Comparison of ENCODE assay signal across 14 cellular contexts in genomic region chr22:25070870-25071465, GRCh38.
A peak's percentile ranks its signal among the peaks of the same experiment; 100 is the strongest.
DNase-seq lines count a peak whose midpoint lies in the region; ATAC-seq and TF ChIP-seq lines count a peak whose summit lies in the region.
"Had no signal": no experiment of that assay in that cellular context is flagged by ENCODE, and none has a peak within 500 bp of the region (broad histone marks: within the 10 kb centered on the region; RNA-seq: fewer than 3 reads in every experiment).

No MANE protein-coding gene starts in this region.

- H3K27ac Mint-ChIP-seq in activated CD4-positive, alpha-beta T cell treated with anti-CD3 and anti-CD28 coated beads, Interleukin-2, amount 10 ng/mL, durations not matched to agents 24 days and 14 days, result peak overlapping the region; percentile 97
- H3K27ac Mint-ChIP-seq in activated T-helper 2 cell treated with anti-CD3 and anti-CD28 coated beads, Interferon-gamma antibody, Interleukin-2, Interleukin-4, amounts not matched to agents 10 μg/mL and 5 μg/mL and 100 μg/mL, durations not matched to agents 14 hours and 24 hours and 36 hours, result peak overlapping the region; percentile 95

- intact Hi-C loops in activated CD4-positive, alpha-beta T cell treated with anti-CD3 and anti-CD28 coated beads, Interleukin-2, amount 10 ng/mL, durations not matched to agents 24 days and 14 days (cut with micrococcal nuclease), result loop anchor here (1.0 to 10.0 kb wide), 4 partner anchors 9 to 674 kb away; partner anchors contain the start of gene MYO18B
- intact Hi-C loops in activated T-helper 2 cell treated with anti-CD3 and anti-CD28 coated beads, Interferon-gamma antibody, Interleukin-2, Interleukin-4, amounts not matched to agents 10 μg/mL and 5 μg/mL and 100 μg/mL, durations not matched to agents 14 hours and 24 hours and 36 hours (cut with micrococcal nuclease), result loop anchor here (1.0 to 10.0 kb wide), 6 partner anchors 11 to 1604 kb away; no protein-coding TSS in a partner anchor
- intact Hi-C loops in left lung (cut with DNase I) (no loop called here), thyroid gland (cut with DNase I) (no loop called here), head of caudate nucleus (cut with DNase I) (no loop called here)

- H3K9me3 ChIP-seq in left lung, result no peaks in the 10 kb centered on the region
- no peaks in the 10 kb centered on the region for H3K9me3 ChIP-seq in thyroid gland
- no peaks in the 10 kb centered on the region for H3K9me3 ChIP-seq in SJCRH30 (replicated peaks)
- H3K9me3 ChIP-seq: A549 had no signal

- H3K27ac ChIP-seq in left lung (peak overlapping the region in 1 of 2 donors; percentile 53), thyroid gland (peak overlapping the region in 2 of 3 donors; percentile 73 to 91), SJCRH30 (no peak overlapping the region)
- H3K27ac ChIP-seq: A549, epithelial cell of prostate had no signal

- ATAC-seq in left lung (peak; percentile 58), GM18502 (IDR thresholded peaks at IDR 0.05; ENCODE audit: poor library complexity, unreplicated experiment) (no peak)
- ATAC-seq: A549 had no signal

- peaks cover 83% of the 10 kb centered on the region for H3K4me1 Mint-ChIP-seq in activated CD4-positive, alpha-beta T cell treated with anti-CD3 and anti-CD28 coated beads, Interleukin-2, amount 10 ng/mL, durations not matched to agents 24 days and 14 days
- peaks cover 73% of the 10 kb centered on the region for H3K4me1 Mint-ChIP-seq in activated T-helper 2 cell treated with anti-CD3 and anti-CD28 coated beads, Interferon-gamma antibody, Interleukin-2, Interleukin-4, amounts not matched to agents 10 μg/mL and 5 μg/mL and 100 μg/mL, durations not matched to agents 14 hours and 24 hours and 36 hours (ENCODE audit: low read depth)

- H3K36me3 ChIP-seq in left lung, result no peaks in the 10 kb centered on the region
- no peaks in the 10 kb centered on the region for H3K36me3 ChIP-seq in thyroid gland
- H3K36me3 ChIP-seq in SJCRH30, result no peaks in the 10 kb centered on the region

- peak in 1 of 2 donors; percentile 10 for TF ChIP-seq POLR2A in thyroid gland (IDR thresholded peaks at IDR 0.05)

- H3K4me3 ChIP-seq in left lung (no peak overlapping the region), thyroid gland (replicated peaks in 1 of 3) (no peak overlapping the region), SJCRH30 (no peak overlapping the region)
- H3K4me3 ChIP-seq: A549 had no signal

- H3K9me3 Mint-ChIP-seq in activated CD4-positive, alpha-beta T cell treated with anti-CD3 and anti-CD28 coated beads, Interleukin-2, amount 10 ng/mL, durations not matched to agents 24 days and 14 days, result no peaks in the 10 kb centered on the region
- no peaks in the 10 kb centered on the region for H3K9me3 Mint-ChIP-seq in activated T-helper 2 cell treated with anti-CD3 and anti-CD28 coated beads, Interferon-gamma antibody, Interleukin-2, Interleukin-4, amounts not matched to agents 10 μg/mL and 5 μg/mL and 100 μg/mL, durations not matched to agents 14 hours and 24 hours and 36 hours

- no peaks in the 10 kb centered on the region for H3K27me3 Mint-ChIP-seq in activated CD4-positive, alpha-beta T cell treated with anti-CD3 and anti-CD28 coated beads, Interleukin-2, amount 10 ng/mL, durations not matched to agents 24 days and 14 days
- no peaks in the 10 kb centered on the region for H3K27me3 Mint-ChIP-seq in activated T-helper 2 cell treated with anti-CD3 and anti-CD28 coated beads, Interferon-gamma antibody, Interleukin-2, Interleukin-4, amounts not matched to agents 10 μg/mL and 5 μg/mL and 100 μg/mL, durations not matched to agents 14 hours and 24 hours and 36 hours (ENCODE audit: low read depth)

- H3K4me1 ChIP-seq in left lung, result peaks cover 9 to 12% of the 10 kb centered on the region in 2 donors
- H3K4me1 ChIP-seq in thyroid gland, result peaks cover 40 to 47% of the 10 kb centered on the region in 2 donors
- H3K4me1 ChIP-seq in SJCRH30, result peaks cover 27% of the 10 kb centered on the region
- H3K4me1 ChIP-seq: A549 had no signal

- TF ChIP-seq CTCF in left lung (IDR thresholded peaks at IDR 0.05), result no peak
- no peak for TF ChIP-seq CTCF in thyroid gland (IDR thresholded peaks at IDR 0.05)

- H3K36me3 Mint-ChIP-seq in activated CD4-positive, alpha-beta T cell treated with anti-CD3 and anti-CD28 coated beads, Interleukin-2, amount 10 ng/mL, durations not matched to agents 24 days and 14 days (ENCODE audit: low read depth), result peaks cover 10% of the 10 kb centered on the region
- H3K36me3 Mint-ChIP-seq in activated T-helper 2 cell treated with anti-CD3 and anti-CD28 coated beads, Interferon-gamma antibody, Interleukin-2, Interleukin-4, amounts not matched to agents 10 μg/mL and 5 μg/mL and 100 μg/mL, durations not matched to agents 14 hours and 24 hours and 36 hours (ENCODE audit: low read depth), result no peaks in the 10 kb centered on the region

- DNase-seq in activated CD4-positive, alpha-beta T cell treated with anti-CD3 and anti-CD28 coated beads, Interleukin-2, amount 10 ng/mL, durations not matched to agents 24 days and 14 days, result peak; percentile 74
- no peak for DNase-seq in activated CD4-positive, alpha-beta T cell treated with anti-CD3 and anti-CD28 coated beads, Interleukin-2, amount 50 U/mL, for 48 hours
- DNase-seq in activated T-helper 2 cell treated with anti-CD3 and anti-CD28 coated beads, Interferon-gamma antibody, Interleukin-2, Interleukin-4, amounts not matched to agents 10 μg/mL and 5 μg/mL and 100 μg/mL, durations not matched to agents 14 hours and 24 hours and 36 hours (ENCODE audit: low spot score), result no peak
- no peak for DNase-seq in left lung
- no peak for DNase-seq in thyroid gland
- no peak for DNase-seq in SJCRH30
- DNase-seq in head of caudate nucleus, result no peak
- DNase-seq: activated CD4-positive, alpha-beta T cell treated with anti-CD3 and anti-CD28 coated beads for 1 hour; DMS53; NCI-H1092; SHP77 had no signal

- peak overlapping the region; percentile 95 for H3K4me3 Mint-ChIP-seq in activated CD4-positive, alpha-beta T cell treated with anti-CD3 and anti-CD28 coated beads, Interleukin-2, amount 10 ng/mL, durations not matched to agents 24 days and 14 days
- H3K4me3 Mint-ChIP-seq in activated T-helper 2 cell treated with anti-CD3 and anti-CD28 coated beads, Interferon-gamma antibody, Interleukin-2, Interleukin-4, amounts not matched to agents 10 μg/mL and 5 μg/mL and 100 μg/mL, durations not matched to agents 14 hours and 24 hours and 36 hours (ENCODE audit: low read depth), result peak overlapping the region; percentile 84

- peaks cover 0 to 12% of the 10 kb centered on the region in 2 donors for H3K27me3 ChIP-seq in left lung
- no peaks in the 10 kb centered on the region for H3K27me3 ChIP-seq in thyroid gland
- H3K27me3 ChIP-seq in SJCRH30, result no peaks in the 10 kb centered on the region; the same call in 1 of the 2 replicates

- 52 to 59% methylated on average over 4 of the region's 4 CpGs for WGBS in thyroid gland, 2 donors

Comparison
In these comparisons a context has a peak if more than half of its experiments do, and no peak if none do; other contexts are left out.
1. intact Hi-C loops: an anchor here in activated CD4-positive, alpha-beta T cell treated with anti-CD3 and anti-CD28 coated beads, Interleukin-2, amount 10 ng/mL, durations not matched to agents 24 days and 14 days (1.0 to 10.0 kb wide) and activated T-helper 2 cell treated with anti-CD3 and anti-CD28 coated beads, Interferon-gamma antibody, Interleukin-2, Interleukin-4, amounts not matched to agents 10 μg/mL and 5 μg/mL and 100 μg/mL, durations not matched to agents 14 hours and 24 hours and 36 hours (1.0 to 10.0 kb wide); none called in left lung, thyroid gland and head of caudate nucleus.